25 cellular contexts compared by ENCODE assay signal in the genomic region with DNA sequence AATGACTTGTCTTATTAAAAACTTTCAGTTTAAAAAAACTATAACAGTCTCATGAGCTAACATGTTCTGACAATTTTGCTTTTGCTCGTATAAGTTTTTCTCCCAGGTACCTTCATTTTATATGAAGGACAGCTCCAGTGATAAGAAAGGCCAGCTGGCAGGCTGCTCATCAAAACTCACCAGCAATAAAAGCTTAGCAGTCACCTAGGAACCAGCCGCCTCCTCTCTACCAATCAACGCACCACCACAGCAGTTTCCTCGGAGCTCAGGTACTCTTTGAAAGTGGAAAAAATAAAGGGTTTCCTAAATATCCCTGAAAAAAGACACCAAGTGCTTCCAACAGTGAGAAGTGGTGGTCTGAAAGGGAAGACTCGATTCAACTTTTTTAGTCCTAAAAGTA.
"Had no signal": no experiment of that assay in that cellular context is flagged by ENCODE, and none has a peak within 500 bp of the region (broad histone marks: within the 10 kb centered on the region; RNA-seq: fewer than 3 reads in every experiment).

No MANE protein-coding gene starts in this region.

- ATAC-seq: left colon; mucosa of descending colon; natural killer cell treated with Interleukin-12 subunit alpha and Interleukin-12 subunit beta and Interleukin-15 and Interleukin-18, amount 100 ng/mL, for 72 hours; sciatic nerve; stimulated activated effector memory CD8-positive, alpha-beta T cell treated with anti-CD3 and anti-CD28 coated beads, Interleukin-12 subunit alpha, Interleukin-12 subunit beta, amount 100 ng/mL, for 72 hours had no signal

- DNase-seq: colonic mucosa; effector memory CD4-positive, alpha-beta T cell; erythroblast; esophagus squamous epithelium; foreskin melanocyte; glutamatergic neuron; kidney; left colon; naive B cell; pancreas; retina; stimulated activated CD4-positive, alpha-beta T cell treated with anti-CD3 and anti-CD28 coated beads, Interleukin-2, amount 100 ng/mL, for 24 hours; stimulated activated CD4-positive, alpha-beta T cell treated with anti-CD3 and anti-CD28 coated beads, Interleukin-4, amount 100 ng/mL, for 24 hours; stimulated activated naive CD4-positive, alpha-beta T cell treated with Interleukin-2 at 50 U/mL for 16 hours; stomach; thyroid gland; trophoblast cell had no signal

- H3K4me3 ChIP-seq: colonic mucosa, esophagus squamous epithelium, lung, mucosa of descending colon, pancreas, stomach, thyroid gland, vagina had no signal

- H3K36me3 ChIP-seq: colonic mucosa, esophagus squamous epithelium, neutrophil, pancreas, stomach, thyroid gland, vagina had no signal

- H3K4me1 ChIP-seq: colonic mucosa, esophagus squamous epithelium, pancreas, stomach, thyroid gland, vagina had no signal

- H3K27me3 ChIP-seq: colonic mucosa, esophagus squamous epithelium, pancreas, stomach, thyroid gland, vagina had no signal

- FAIRE-seq: endometrium, kidney, pancreas had no signal

- H3K9me3 ChIP-seq: colonic mucosa, esophagus squamous epithelium, mucosa of descending colon, neutrophil, pancreas, stomach, thyroid gland, vagina had no signal

- H3K27ac ChIP-seq: colonic mucosa, esophagus squamous epithelium, neutrophil, pancreas, stomach, thyroid gland, vagina had no signal
